Comparison of ENCODE assay signal across 24 cellular contexts in the genomic region with DNA sequence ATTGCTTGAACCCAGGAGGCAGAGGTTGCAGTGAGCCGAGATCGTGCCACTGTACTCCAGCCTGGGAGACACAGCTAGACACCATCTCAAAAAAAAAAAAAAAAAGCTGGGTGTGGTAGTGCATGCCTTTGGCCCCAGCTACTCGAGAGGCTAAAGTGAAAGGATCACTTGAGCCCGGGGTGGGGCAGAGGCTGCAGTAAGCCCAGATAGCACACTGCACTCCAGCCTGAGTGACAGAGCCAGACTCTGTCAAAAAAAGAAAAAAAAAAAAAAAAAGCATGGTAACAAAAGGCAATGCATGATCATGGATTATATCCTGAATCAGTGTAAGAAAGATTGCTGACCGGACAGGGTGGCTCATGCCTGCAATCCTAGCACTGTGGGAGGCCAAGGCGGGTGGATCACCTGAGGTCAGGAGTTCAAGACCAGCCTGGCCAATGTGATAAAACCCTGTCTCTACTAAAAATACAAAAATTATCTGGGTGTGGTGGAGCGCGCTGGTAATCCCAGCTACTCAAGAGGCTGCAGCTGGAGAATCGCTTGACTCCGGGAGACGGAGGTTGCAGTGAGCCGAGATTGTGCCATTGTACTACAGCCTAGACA.
A peak's percentile ranks its signal among the peaks of the same experiment; 100 is the strongest.
DNase-seq lines count a peak whose midpoint lies in the region; ATAC-seq and TF ChIP-seq lines count a peak whose summit lies in the region.
"Had no signal": no experiment of that assay in that cellular context is flagged by ENCODE, and none has a peak within 500 bp of the region (broad histone marks: within the 10 kb centered on the region; RNA-seq: fewer than 3 reads in every experiment).

No MANE protein-coding gene starts in this region.

- CTCF ChIA-PET in HEK293T (lab: Yijun Ruan, JAX) = interaction anchor here (0.6 kb wide), 1 partner anchor 20 kb away, joined by 4 read pairs; no protein-coding TSS in a partner anchor

- TF ChIP-seq EP300 in stomach (IDR thresholded peaks at IDR 0.05) = no peak

- DNase-seq in HEK293T (ENCODE audit: extremely low spot score) (no peak), left colon (peak; percentile 50 to 51), stomach (peak; percentile 44), testis (no peak), foreskin fibroblast (no peak), spleen (no peak)
- DNase-seq: activated CD4-positive, alpha-beta T cell treated with anti-CD3 and anti-CD28 coated beads for 4 hours; activated naive CD4-positive, alpha-beta T cell; activated T-cell treated with anti-CD3 and anti-CD28 coated beads, Interleukin-2, amount 50 U/mL, for 48 hours; adrenal gland; brain microvascular endothelial cell; CD4-positive, CD25-positive, alpha-beta regulatory T cell; DMS 273 treated with DMSO at 0.1 percent for 48 hours; effector CD8-positive, alpha-beta T cell; gastrocnemius medialis; KG1; mammary epithelial cell; NCI-H1694; NCI-H526 treated with DMSO at 0.1 percent for 48 hours had no signal

- TF ChIP-seq POLR2A in stomach (IDR thresholded peaks at IDR 0.05) (no peak), testis (IDR thresholded peaks at IDR 0.05) (no peak), spleen (IDR thresholded peaks at IDR 0.05) (no peak)

- intact Hi-C loops in left colon (cut with DNase I, micrococcal nuclease) (no loop called here), stomach (cut with DNase I; ENCODE audit: low total_unique reads) (no loop called here), testis (cut with DNase I; ENCODE audit: low total_unique reads) (no loop called here), spleen (cut with DNase I; ENCODE audit: low total_unique reads) (no loop called here)

- H3K4me3 ChIP-seq in stomach = no peak overlapping the region
- no peak overlapping the region for H3K4me3 ChIP-seq in testis
- H3K4me3 ChIP-seq in foreskin fibroblast (ENCODE audit: low read depth in 1 of 2, low read length in 2 of 2) = no peak overlapping the region
- no peak overlapping the region for H3K4me3 ChIP-seq in spleen
- H3K4me3 ChIP-seq: adrenal gland, gastrocnemius medialis, GM23338, smooth muscle cell, vagina had no signal

- POLR2A ChIA-PET in HEK293T (lab: Yijun Ruan, JAX) = no interaction called here

- H3K36me3 ChIP-seq in stomach (peaks cover 5 to 47% (median 37%) of the 10 kb centered on the region in 4 donors), testis (ENCODE audit: low read depth, missing control alignments) (no peaks in the 10 kb centered on the region), spleen (peaks cover 0 to 91% (median 46%) of the 10 kb centered on the region in 6 donors)

- peak overlapping the region; percentile 84 for H3K27ac ChIP-seq in VCaP
- no peak overlapping the region for H3K27ac ChIP-seq in stomach
- H3K27ac ChIP-seq in testis = no peak overlapping the region
- no peak overlapping the region for H3K27ac ChIP-seq in spleen
- H3K27ac ChIP-seq: adrenal gland, brain microvascular endothelial cell, gastrocnemius medialis, vagina had no signal

- ATAC-seq in left colon = peak; percentile 97
- ATAC-seq: gastrocnemius medialis; GM23338; stimulated activated effector memory CD8-positive, alpha-beta T cell treated with anti-CD3 and anti-CD28 coated beads, Interleukin-12 subunit alpha, Interleukin-12 subunit beta, amount 100 ng/mL, for 72 hours had no signal

- no peaks in the 10 kb centered on the region for H3K27me3 ChIP-seq in stomach
- no peaks in the 10 kb centered on the region for H3K27me3 ChIP-seq in testis
- H3K27me3 ChIP-seq in spleen (replicated peaks in 1 of 7) = no peaks in the 10 kb centered on the region
- H3K27me3 ChIP-seq: adrenal gland, brain microvascular endothelial cell, gastrocnemius medialis, vagina had no signal

- H3K4me1 ChIP-seq in stomach = peaks cover 5 to 38% (median 19%) of the 10 kb centered on the region in 4 donors
- no peaks in the 10 kb centered on the region for H3K4me1 ChIP-seq in testis
- H3K4me1 ChIP-seq in spleen = peaks cover 0 to 10% (median 0%) of the 10 kb centered on the region in 6 donors
- H3K4me1 ChIP-seq: adrenal gland, gastrocnemius medialis, vagina had no signal

- no peak for TF ChIP-seq CTCF in VCaP (conservative IDR thresholded peaks at IDR 0.05)
- TF ChIP-seq CTCF in stomach (IDR thresholded peaks at IDR 0.05) = no peak
- TF ChIP-seq CTCF in testis (IDR thresholded peaks at IDR 0.05) = no peak
- no peak for TF ChIP-seq CTCF in foreskin fibroblast (IDR thresholded peaks at IDR 0.05; ENCODE audit: low read depth, low read length)
- no peak for TF ChIP-seq CTCF in spleen (IDR thresholded peaks at IDR 0.05 in 8 of 11, conservative IDR thresholded peaks at IDR 0.05 in 3 of 11)

- H3K9me3 ChIP-seq in stomach (no peaks in the 10 kb centered on the region), testis (no peaks in the 10 kb centered on the region), spleen (peaks cover 0 to 5% (median under 1%) of the 10 kb centered on the region in 8 donors)
- H3K9me3 ChIP-seq: adrenal gland, gastrocnemius medialis, vagina had no signal

- WGBS in stomach, 5 donors = 70 to 79% (median 71%) methylated on average over 12 of the region's 12 CpGs
- WGBS in testis, 2 donors = 88% methylated on average over 12 of the region's 12 CpGs
- 92 to 95% (median 94%) methylated on average over 12 of the region's 12 CpGs for WGBS in spleen, 5 donors

TF ChIP-seq in HEK293T, 16 proteins besides CTCF, POLR2A, EP300 and RAD21:
- no peak for TF ChIP-seq CTBP1 (IDR thresholded peaks at IDR 0.05; ENCODE audit: borderline replicate concordance)
- TF ChIP-seq, protein P1, sequence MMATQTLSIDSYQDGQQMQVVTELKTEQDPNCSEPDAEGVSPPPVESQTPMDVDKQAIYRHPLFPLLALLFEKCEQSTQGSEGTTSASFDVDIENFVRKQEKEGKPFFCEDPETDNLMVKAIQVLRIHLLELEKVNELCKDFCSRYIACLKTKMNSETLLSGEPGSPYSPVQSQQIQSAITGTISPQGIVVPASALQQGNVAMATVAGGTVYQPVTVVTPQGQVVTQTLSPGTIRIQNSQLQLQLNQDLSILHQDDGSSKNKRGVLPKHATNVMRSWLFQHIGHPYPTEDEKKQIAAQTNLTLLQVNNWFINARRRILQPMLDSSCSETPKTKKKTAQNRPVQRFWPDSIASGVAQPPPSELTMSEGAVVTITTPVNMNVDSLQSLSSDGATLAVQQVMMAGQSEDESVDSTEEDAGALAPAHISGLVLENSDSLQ (IDR thresholded peaks at IDR 0.05) = peak; percentile 3; the same call in 1 of the 2 replicates
- TF ChIP-seq NFRKB (IDR thresholded peaks at IDR 0.05) = no peak
- peak; percentile 37; the same call in 1 of the 2 replicates for TF ChIP-seq ZNF384 (IDR thresholded peaks at IDR 0.05)
TF ChIP-seq in HEK293T: peak in this region for 2.

Comparison
In these comparisons a context has a peak if more than half of its experiments do, and no peak if none do; other contexts are left out.
1. DNase-seq: peak in left colon (2 of 2) and stomach (single experiment); none in HEK293T (single experiment), testis (single experiment), foreskin fibroblast (0 of 2) and spleen (single experiment).